Comparison of ENCODE assay signal across 9 cellular contexts in genomic region chr10:85791846-85792532, GRCh38.
DNase-seq lines count a peak whose midpoint lies in the region; ATAC-seq, FAIRE-seq and TF ChIP-seq lines count a peak whose summit lies in the region.
"Had no signal": no experiment of that assay in that cellular context is flagged by ENCODE, and none has a peak within 500 bp of the region (broad histone marks: within the 10 kb centered on the region; RNA-seq: fewer than 3 reads in every experiment).

No MANE protein-coding gene starts in this region.

- H3K27me3 ChIP-seq in DOHH2 (ENCODE audit: control insufficient read depth, low read length) (no peaks in the 10 kb centered on the region; the same call in 1 of the 2 replicates), KMS-11 (ENCODE audit: insufficient read depth, low read depth) (no peaks in the 10 kb centered on the region), ascending aorta (no peaks in the 10 kb centered on the region)

- no peak for ATAC-seq in HG02981 (IDR thresholded peaks at IDR 0.05; ENCODE audit: unreplicated experiment)

- H3K4me2 ChIP-seq in DOHH2 (ENCODE audit: low read length) (no peak overlapping the region), KMS-11 (no peak overlapping the region)

- H3K27me3 Mint-ChIP-seq in chondrocyte (ENCODE audit: low read depth) (no peaks in the 10 kb centered on the region), neural crest cell (ENCODE audit: low read depth) (no peaks in the 10 kb centered on the region)

- H3K4me3 ChIP-seq in DOHH2 (ENCODE audit: low read length) (no peak overlapping the region), KMS-11 (IDR thresholded peaks at IDR 0.05; ENCODE audit: insufficient read depth, low read depth, low read length) (no peak overlapping the region), ascending aorta (no peak overlapping the region)

- no peak overlapping the region for H3K9ac ChIP-seq in KMS-11

- intact Hi-C loops in ascending aorta (cut with DNase I), result no loop called here

- H2AFZ ChIP-seq in KMS-11 (ENCODE audit: low read depth), result no peak overlapping the region

- DNase-seq in chondrocyte (ENCODE audit: low spot score) (peak; percentile 51), neural crest cell (ENCODE audit: low read depth, low spot score) (no peak), ascending aorta (ENCODE audit: low spot score in 2 of 2) (no peak), GM12891 (ENCODE audit: insufficient read length, low spot score) (no peak), activated gamma-delta T cell (lab: John Stamatoyannopoulos, UW) (no peak)
- DNase-seq: central memory CD4-positive, alpha-beta T cell had no signal

- H3F3A ChIP-seq in DOHH2 (ENCODE audit: control insufficient read depth, insufficient read depth), result no peaks in the 10 kb centered on the region

- H3K79me2 ChIP-seq in DOHH2 (ENCODE audit: control insufficient read depth, low read length) (no peaks in the 10 kb centered on the region), KMS-11 (ENCODE audit: insufficient read depth, low read depth) (no peaks in the 10 kb centered on the region)

- no peaks in the 10 kb centered on the region for H4K20me1 ChIP-seq in DOHH2 (ENCODE audit: control insufficient read depth, insufficient read depth, low read depth, low read length)
- H4K20me1 ChIP-seq in KMS-11 (ENCODE audit: insufficient read depth), result no peaks in the 10 kb centered on the region

- FAIRE-seq in GM12891 (lab: Jason Lieb, UNC), result no peak

- TF ChIP-seq POLR2A in GM12891 (IDR thresholded peaks at IDR 0.05; ENCODE audit: low read depth, low read length), result no peak

- no peak overlapping the region for H3K27ac Mint-ChIP-seq in chondrocyte (ENCODE audit: unreplicated experiment)
- H3K27ac Mint-ChIP-seq in neural crest cell (ENCODE audit: unreplicated experiment), result no peak overlapping the region

- peak; percentile 43 for TF ChIP-seq CTCF in DOHH2 (IDR thresholded peaks at IDR 0.05; ENCODE audit: low read depth, low read length, poor library complexity, severe bottlenecking)
- peak; percentile 21; the same call in 1 of the 2 replicates for TF ChIP-seq CTCF in KMS-11 (conservative IDR thresholded peaks at IDR 0.05; ENCODE audit: low read depth, low read length)
- peak; percentile 70 for TF ChIP-seq CTCF in chondrocyte (IDR thresholded peaks at IDR 0.05)
- peak; percentile 39 for TF ChIP-seq CTCF in neural crest cell (conservative IDR thresholded peaks at IDR 0.05)
- TF ChIP-seq CTCF in ascending aorta (IDR thresholded peaks at IDR 0.05), result no peak

- H3K9me2 ChIP-seq in DOHH2 (replicated peaks; ENCODE audit: control insufficient read depth, low read length), result no peaks in the 10 kb centered on the region

- H3K4me1 ChIP-seq in DOHH2 (ENCODE audit: control insufficient read depth, low read length), result no peaks in the 10 kb centered on the region
- H3K4me1 ChIP-seq in KMS-11 (ENCODE audit: low read depth, poor library complexity, severe bottlenecking), result no peaks in the 10 kb centered on the region
- no peaks in the 10 kb centered on the region for H3K4me1 ChIP-seq in ascending aorta

- H3K27ac ChIP-seq in DOHH2 (ENCODE audit: low read depth, low read length) (no peak overlapping the region), KMS-11 (no peak overlapping the region), ascending aorta (no peak overlapping the region)

- no peak overlapping the region for H3K4me3 Mint-ChIP-seq in chondrocyte (ENCODE audit: unreplicated experiment)
- H3K4me3 Mint-ChIP-seq in neural crest cell, result no peak overlapping the region

- H3K36me3 Mint-ChIP-seq in chondrocyte (ENCODE audit: low read depth), result no peaks in the 10 kb centered on the region
- H3K36me3 Mint-ChIP-seq in neural crest cell (ENCODE audit: low read depth), result no peaks in the 10 kb centered on the region

- H3K4me1 Mint-ChIP-seq in chondrocyte (ENCODE audit: low read depth) (no peaks in the 10 kb centered on the region), neural crest cell (peaks cover 8% of the 10 kb centered on the region)

- H3K36me3 ChIP-seq in DOHH2 (ENCODE audit: control insufficient read depth, low read length), result no peaks in the 10 kb centered on the region
- H3K36me3 ChIP-seq in KMS-11 (ENCODE audit: insufficient read depth), result no peaks in the 10 kb centered on the region
- H3K36me3 ChIP-seq in ascending aorta, result no peaks in the 10 kb centered on the region

- H3K9me3 Mint-ChIP-seq in chondrocyte (ENCODE audit: low read depth), result no peaks in the 10 kb centered on the region
- no peaks in the 10 kb centered on the region for H3K9me3 Mint-ChIP-seq in neural crest cell

- H3K9me3 ChIP-seq in DOHH2 (ENCODE audit: control insufficient read depth, insufficient read depth, low read length) (no peaks in the 10 kb centered on the region), ascending aorta (no peaks in the 10 kb centered on the region)

TF ChIP-seq in GM12891, 5 proteins besides CTCF, POLR2A, EP300 and RAD21:
- TF ChIP-seq TAF1 (IDR thresholded peaks at IDR 0.05; ENCODE audit: low read depth, low read length), result no peak
- no peak for TF ChIP-seq POLR2AphosphoS5 (IDR thresholded peaks at IDR 0.05; ENCODE audit: low read depth, low read length)

Comparison
In these comparisons a context has a peak if more than half of its experiments do, and no peak if none do; other contexts are left out.
1. CTCF ChIP-seq: peak in DOHH2 (single experiment), KMS-11 (single experiment), chondrocyte (single experiment) and neural crest cell (single experiment); none in ascending aorta (0 of 3).